ENCODE assay signal across 1 cellular context in the genomic region with DNA sequence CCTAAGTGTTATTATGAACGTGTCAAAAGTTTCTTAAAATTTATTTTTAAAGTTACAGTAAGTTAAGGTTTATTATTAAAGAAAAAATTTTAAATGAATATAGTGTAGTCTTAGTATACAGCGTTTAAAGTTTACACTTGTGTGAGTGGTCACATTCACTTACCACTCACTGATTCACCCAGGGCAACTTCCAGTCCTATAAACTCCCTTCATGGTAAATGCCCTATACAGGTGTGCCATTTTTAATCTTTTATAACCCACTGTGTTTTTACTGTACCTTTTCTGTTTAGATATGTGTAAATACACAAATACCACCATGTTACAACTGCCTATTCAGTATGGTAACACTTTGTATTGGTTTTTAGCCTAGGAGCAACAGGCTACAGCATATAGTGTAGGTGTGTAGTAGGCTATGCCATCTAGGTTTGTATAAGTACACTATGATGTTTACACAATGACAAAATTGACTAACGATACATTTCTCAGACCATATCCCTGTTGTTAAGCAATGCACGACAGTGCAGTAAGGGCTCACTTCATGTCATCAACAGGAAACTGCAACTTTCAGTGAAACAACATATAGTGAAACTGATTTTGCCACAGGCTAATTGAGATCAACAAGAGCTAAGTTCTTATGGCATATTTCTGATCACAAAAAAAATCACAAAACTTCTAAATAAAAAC.
TF ChIP-seq lines count a peak whose summit lies in the region.

No MANE protein-coding gene starts in this region.

TF ChIP-seq in A549, 52 proteins besides CTCF, POLR2A, EP300 and RAD21 (continued from another document):
- TF ChIP-seq PHF8 (IDR thresholded peaks at IDR 0.05; ENCODE audit: borderline replicate concordance, low read depth) = no peak
